In the genomic region with DNA sequence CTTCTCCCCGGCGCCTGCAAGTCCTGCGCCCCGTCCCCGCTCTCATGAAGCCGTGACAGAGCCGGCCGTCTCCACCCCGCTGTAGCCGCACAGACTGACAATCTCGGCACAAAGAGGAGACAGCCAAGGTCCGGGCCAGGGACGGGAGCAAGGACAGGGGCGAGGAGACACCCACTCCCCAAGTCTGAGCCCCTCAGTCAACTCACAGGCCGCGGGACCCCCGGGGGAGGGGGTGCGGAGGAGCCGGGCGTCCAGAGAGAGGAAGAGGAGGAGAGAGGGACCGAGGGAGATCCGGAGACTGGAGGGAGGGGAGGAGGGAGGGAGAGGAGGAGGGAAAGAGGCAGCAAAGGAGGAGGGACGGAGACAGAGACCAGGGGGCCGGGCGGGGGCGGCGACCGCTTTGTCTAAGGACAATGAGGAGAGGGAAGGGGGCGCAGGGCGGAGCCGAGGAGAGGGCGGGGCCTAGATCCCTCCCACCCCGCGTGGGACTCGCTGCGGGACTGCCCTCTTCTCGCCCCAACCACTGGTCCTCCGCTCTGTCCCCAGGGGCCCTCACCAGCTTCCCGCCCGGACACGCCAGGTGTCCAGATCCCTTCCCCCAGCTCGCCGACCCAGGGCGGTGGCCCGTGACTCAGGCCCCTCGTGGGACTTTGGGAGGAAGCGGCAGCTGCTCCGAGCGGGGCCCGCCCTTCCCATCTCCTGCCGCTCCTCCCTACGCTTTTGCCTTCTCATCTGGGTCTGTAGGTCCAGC, we compare ENCODE assay signal across 8 cellular contexts. TPM values are rescaled to one million over a fixed set of nuclear protein-coding genes. Genes with fewer than 3 reads are reported as not detected.
DNase-seq lines count a peak whose midpoint lies in the region; ATAC-seq, FAIRE-seq and TF ChIP-seq lines count a peak whose summit lies in the region.

No MANE protein-coding gene starts in this region.

- TF ChIP-seq RAD21 in GM12878 (IDR thresholded peaks at IDR 0.05; ENCODE audit: insufficient read depth, low read depth, low read length) = no peak

- peak overlapping the region; percentile 70 for H3K4me2 ChIP-seq in GM12878 (ENCODE audit: control insufficient read depth, insufficient read depth)

- peak overlapping the region; percentile 75 for H3K9ac ChIP-seq in GM12878 (ENCODE audit: control insufficient read depth, insufficient read depth, low read length)

- RAD21 ChIA-PET in GM12878 (lab: Charles Lee; ENCODE audit: unreplicated experiment) = interaction anchor here (0.7 to 6.4 kb wide), 5 partner anchors 8 to 226 kb away, joined by 3 to 114 read pairs (median 8); a partner anchor contains a TSS

- POLR2A ChIA-PET in GM12878 (lab: Charles Lee) = interaction anchor here (0.9 to 6.1 kb wide), 8 partner anchors 7 to 78 kb away, joined by 5 to 167 read pairs (median 14); a partner anchor contains a TSS

- no TSS peak for BruUV-seq in GM12878 (replicated peaks; lab: Mats Ljungman, UMichigan)

- H2AFZ ChIP-seq in GM12878 (ENCODE audit: control insufficient read depth, low read depth, low read length) = peak overlapping the region; percentile 38

- peak; percentile 60 to 91 for TF ChIP-seq EP300 in GM12878 (IDR thresholded peaks at IDR 0.05; ENCODE audit: borderline replicate concordance in 1 of 2, control insufficient read depth in 1 of 2, low read depth in 2 of 2, low read length in 2 of 2)
- TF ChIP-seq EP300 in sigmoid colon (IDR thresholded peaks at IDR 0.05) = peak in 2 of 4 donors; percentile 68 to 72

- TF ChIP-seq CTCF in GM12878 (IDR thresholded peaks at IDR 0.05 in 2 of 3, conservative IDR thresholded peaks at IDR 0.05 in 1 of 3; ENCODE audit: control insufficient read depth in 2 of 3, extremely low read depth in 1 of 3, insufficient read depth in 1 of 3, low read depth in 3 of 3, low read length in 3 of 3) (no peak), sigmoid colon (IDR thresholded peaks at IDR 0.05) (no peak)

- WGBS in GM12878 (ENCODE audit: insufficient coverage, insufficient replicate concordance, low lambda C conversion rate, missing lambda C conversion rate) = under 1% methylated on average over 39 of the region's 52 CpGs
- WGBS in iPS DF 6.9 (ENCODE audit: insufficient coverage, insufficient read length) = no CpG with 5 or more reads among the region's 52 CpGs
- WGBS in sigmoid colon, 2 donors = 1% methylated on average over 52 of the region's 52 CpGs

- DNase-seq in GM12892 (ENCODE audit: insufficient read length) (peak; percentile 68), NCI-H1930 (lab: John Stamatoyannopoulos, UW) (peak; percentile 49 to 50), T1000 (lab: John Stamatoyannopoulos, UW) (peak; percentile 97), GM12878 (ENCODE audit: low read depth, low spot score) (peak; percentile 94), iPS DF 6.9 (ENCODE audit: low read depth, low spot score) (no peak), sigmoid colon (peak; percentile 98), middle frontal gyrus (ENCODE audit: extremely low spot score, low spot score) (no peak)

- ATAC-seq in HG02884 (IDR thresholded peaks at IDR 0.05; ENCODE audit: unreplicated experiment) = peak; percentile 35
- ATAC-seq in GM12878 = peak; percentile 64

- H3K27ac ChIP-seq in GM12878 (ENCODE audit: control insufficient read depth, insufficient read depth) (peak overlapping the region; percentile 96), iPS DF 6.9 (ENCODE audit: low read length) (no peak overlapping the region), sigmoid colon (peak overlapping the region; percentile 94 to 99 (median 98))

- H3K27me3 ChIP-seq in GM12878 (replicated peaks in 1 of 2; ENCODE audit: control insufficient read depth in 2 of 2, insufficient read depth in 2 of 2, low read length in 1 of 2) = no peaks in the 10 kb centered on the region
- no peaks in the 10 kb centered on the region for H3K27me3 ChIP-seq in iPS DF 6.9 (ENCODE audit: control insufficient read depth, insufficient read depth, low read length)
- no peaks in the 10 kb centered on the region for H3K27me3 ChIP-seq in sigmoid colon

- intact Hi-C loops in GM12878 (cut with micrococcal nuclease; ENCODE audit: unreplicated experiment) (loop anchor here (1.0 to 2.0 kb wide), 2 partner anchors 30 to 72 kb away; a partner anchor contains a TSS), sigmoid colon (cut with DNase I) (loop anchor here (1.0 to 2.0 kb wide), 3 partner anchors 29 to 70 kb away; a partner anchor contains a TSS)

- peaks cover 86% of the 10 kb centered on the region for H3K79me2 ChIP-seq in GM12878 (ENCODE audit: control insufficient read depth, insufficient read depth, low read length)

- H3K9me3 ChIP-seq in GM12878 (replicated peaks; ENCODE audit: control insufficient read depth, insufficient read depth, low read length) (no peaks in the 10 kb centered on the region), iPS DF 6.9 (ENCODE audit: control insufficient read depth, insufficient read depth, low read length) (no peaks in the 10 kb centered on the region), sigmoid colon (no peaks in the 10 kb centered on the region)

- SMC1A ChIA-PET in GM12878 (lab: Charles Lee; ENCODE audit: uncharacterized antibody, unreplicated experiment) = interaction anchor here (1.2 to 6.9 kb wide), 8 partner anchors 8 to 124 kb away, joined by 3 to 73 read pairs (median 10); a partner anchor contains a TSS

- peak; percentile 94 for FAIRE-seq in GM12892 (lab: Jason Lieb, UNC)
- FAIRE-seq in GM12878 (lab: Jason Lieb, UNC) = peak; percentile 93

- TF ChIP-seq POLR2A in GM12892 (IDR thresholded peaks at IDR 0.05; ENCODE audit: low read depth, low read length) (peak; percentile 61; the same call in 1 of the 2 replicates), GM12878 (IDR thresholded peaks at IDR 0.05; ENCODE audit: low read depth, low read length) (peak; percentile 62), sigmoid colon (IDR thresholded peaks at IDR 0.05) (peak; percentile 26 to 47)

- H3K4me1 ChIP-seq in GM12878 (ENCODE audit: control insufficient read depth, insufficient read depth, low read length) (peaks cover 15% of the 10 kb centered on the region), iPS DF 6.9 (ENCODE audit: control insufficient read depth, insufficient read depth, low read length) (peaks cover 16% of the 10 kb centered on the region), sigmoid colon (peaks cover 0 to 80% (median 73%) of the 10 kb centered on the region in 4 donors)

- H3K4me3 ChIP-seq in GM12878 (peak overlapping the region; percentile 100), iPS DF 6.9 (ENCODE audit: low read length) (peak overlapping the region; percentile 56; the same call in 1 of the 2 replicates), sigmoid colon (peak overlapping the region; percentile 63 to 87 (median 72))

- H4K20me1 ChIP-seq in GM12878 (ENCODE audit: control insufficient read depth, insufficient read depth) = no peaks in the 10 kb centered on the region

- CTCF ChIA-PET in GM12878 (lab: Yijun Ruan, JAX) = interaction anchor here (0.7 to 4.8 kb wide), 7 partner anchors 8 to 234 kb away, joined by 3 to 64 read pairs (median 17); a partner anchor contains a TSS

- H3K36me3 ChIP-seq in GM12878 (ENCODE audit: control insufficient read depth in 2 of 2, insufficient read depth in 2 of 2, low read length in 1 of 2) (no peaks in the 10 kb centered on the region), iPS DF 6.9 (ENCODE audit: control insufficient read depth, insufficient read depth, low read length) (no peaks in the 10 kb centered on the region), sigmoid colon (no peaks in the 10 kb centered on the region)

- in situ Hi-C loops in GM12878 (cut with MboI) = no loop called here

RNA-seq across cellular contexts. Expression of a gene that starts 0.6 kb away (rescaled TPM):
- polyA plus RNA-seq in GM12892 (2012; ENCODE audit: missing spikeins) = 42.5 TPM
- total RNA-seq in GM12878 (2013; cell fraction: nucleolus; rRNA removed) = 22.8 and 29.5 TPM in 2 replicates
- total RNA-seq in GM12878 (2014; rRNA removed) = 47.4 and 51.3 TPM in 2 replicates
- 50.4 and 54.0 TPM in 2 replicates for total RNA-seq in GM12878 (2014; rRNA removed; fragmentation: Illumina TruSeq; extraction: Trizol)
- 99.2 and 100 TPM in 2 replicates for total RNA-seq in GM12878 (2021)
- 49.7 TPM for polyA plus RNA-seq in GM12878 (2011; ENCODE audit: low read depth)
- 78.3 and 114 TPM in 2 replicates for polyA plus RNA-seq in GM12878 (2011; rRNA removed)
- 131 and 175 TPM in 2 replicates for polyA plus RNA-seq in GM12878 (2011; cell fraction: cytosol; rRNA removed)
- 99.1 and 214 TPM in 2 replicates for polyA plus RNA-seq in GM12878 (2011; cell fraction: nucleus; rRNA removed)
- polyA plus RNA-seq in GM12878 (2012) = 67.6 and 89.2 TPM in 2 replicates
- 109 and 119 TPM in 2 replicates for polyA plus RNA-seq in GM12878 (2014; fragmentation: Illumina TruSeq; extraction: Trizol)
- polyA plus RNA-seq in GM12878 (2014; fragmentation: Nextera tagmentation; extraction: Ambion mirVana) = 10 to 100 TPM; 21.0 to 24.0 TPM
- 72.3 and 86.2 TPM in 2 replicates for polyA plus RNA-seq in GM12878 (2014; rRNA removed)
- polyA plus RNA-seq in GM12878 (2016; fragmentation: Nextera tagmentation; extraction: Ambion mirVana) = 10 to 100 TPM; 46.3 to 50.7 TPM
- polyA minus RNA-seq in GM12878 (2011; rRNA and poly(A)+ RNA removed) = 72.3 and 129 TPM in 2 replicates
- 43.0 and 45.0 TPM in 2 replicates for polyA minus RNA-seq in GM12878 (2011; cell fraction: cytosol; rRNA and poly(A)+ RNA removed)
- 18.4 and 63.2 TPM in 2 replicates for polyA minus RNA-seq in GM12878 (2011; cell fraction: nucleus; rRNA and poly(A)+ RNA removed)
- total RNA-seq in sigmoid colon = 10 to 100 TPM; 32.6 to 69.8 (median 39.0) TPM
- 10 to 100 TPM; 15.0 to 51.2 (median 27.6) TPM for polyA plus RNA-seq in sigmoid colon

RNA-seq across cellular contexts. Expression of a gene that starts 3.7 kb away (rescaled TPM):
- 20.7 TPM for polyA plus RNA-seq in GM12892 (2012; ENCODE audit: missing spikeins)
- 8.0 and 11.2 TPM in 2 replicates for total RNA-seq in GM12878 (2013; cell fraction: nucleolus; rRNA removed)
- total RNA-seq in GM12878 (2014; rRNA removed) (14.8 and 17.7 TPM in 2 replicates), GM12878 (2014; rRNA removed; fragmentation: Illumina TruSeq; extraction: Trizol) (14.7 and 15.4 TPM in 2 replicates), GM12878 (2021) (39.0 and 39.3 TPM in 2 replicates), sigmoid colon (1 to 10 TPM; 2.4 to 9.7 (median 5.0) TPM)
- polyA plus RNA-seq in GM12878 (2011; ENCODE audit: low read depth) = 23.2 TPM
- polyA plus RNA-seq in GM12878 (2011; rRNA removed) (7.6 and 18.7 TPM in 2 replicates), GM12878 (2014; fragmentation: Illumina TruSeq; extraction: Trizol) (35.8 and 46.7 TPM in 2 replicates), GM12878 (2014; fragmentation: Nextera tagmentation; extraction: Ambion mirVana) (10 to 100 TPM; 19.1 to 23.7 TPM), GM12878 (2014; rRNA removed) (34.3 and 35.7 TPM in 2 replicates), GM12878 (2016; fragmentation: Nextera tagmentation; extraction: Ambion mirVana) (10 to 100 TPM; 36.6 to 37.5 TPM), sigmoid colon (10 to 100 TPM in 1 of 3 donors, 1 to 10 TPM in 2; 1.8 to 13.8 (median 2.8) TPM)
- 34.1 and 36.4 TPM in 2 replicates for polyA plus RNA-seq in GM12878 (2011; cell fraction: cytosol; rRNA removed)
- 33.6 and 35.9 TPM in 2 replicates for polyA plus RNA-seq in GM12878 (2011; cell fraction: nucleus; rRNA removed)
- polyA plus RNA-seq in GM12878 (2012) = 27.9 and 34.0 TPM in 2 replicates
- polyA minus RNA-seq in GM12878 (2011; rRNA and poly(A)+ RNA removed) = 23.8 and 25.7 TPM in 2 replicates
- 16.0 and 18.4 TPM in 2 replicates for polyA minus RNA-seq in GM12878 (2011; cell fraction: cytosol; rRNA and poly(A)+ RNA removed)
- 16.1 and 27.7 TPM in 2 replicates for polyA minus RNA-seq in GM12878 (2011; cell fraction: nucleus; rRNA and poly(A)+ RNA removed)

RNA-seq across cellular contexts. Expression of a gene that starts 14.3 kb away (rescaled TPM):
- 26.0 TPM for polyA plus RNA-seq in GM12892 (2012; ENCODE audit: missing spikeins)
- 26.0 and 31.3 TPM in 2 replicates for total RNA-seq in GM12878 (2013; cell fraction: nucleolus; rRNA removed)
- 39.5 and 40.0 TPM in 2 replicates for total RNA-seq in GM12878 (2014; rRNA removed)
- total RNA-seq in GM12878 (2014; rRNA removed; fragmentation: Illumina TruSeq; extraction: Trizol) = 35.6 and 38.1 TPM in 2 replicates
- 30.3 and 31.8 TPM in 2 replicates for total RNA-seq in GM12878 (2021)
- polyA plus RNA-seq in GM12878 (2011; ENCODE audit: low read depth) = 11.4 TPM
- 27.5 and 36.3 TPM in 2 replicates for polyA plus RNA-seq in GM12878 (2011; rRNA removed)
- 47.8 and 51.2 TPM in 2 replicates for polyA plus RNA-seq in GM12878 (2011; cell fraction: cytosol; rRNA removed)
- polyA plus RNA-seq in GM12878 (2011; cell fraction: nucleus; rRNA removed) = 97.9 and 117 TPM in 2 replicates
- 19.2 and 23.7 TPM in 2 replicates for polyA plus RNA-seq in GM12878 (2012)
- polyA plus RNA-seq in GM12878 (2014; fragmentation: Illumina TruSeq; extraction: Trizol) = 26.8 and 41.0 TPM in 2 replicates
- polyA plus RNA-seq in GM12878 (2014; fragmentation: Nextera tagmentation; extraction: Ambion mirVana) = 10 to 100 TPM; 10.1 to 17.7 TPM
- 38.4 and 41.4 TPM in 2 replicates for polyA plus RNA-seq in GM12878 (2014; rRNA removed)
- 10 to 100 TPM; 40.3 to 41.4 TPM for polyA plus RNA-seq in GM12878 (2016; fragmentation: Nextera tagmentation; extraction: Ambion mirVana)
- polyA minus RNA-seq in GM12878 (2011; rRNA and poly(A)+ RNA removed) = 41.6 and 44.4 TPM in 2 replicates
- polyA minus RNA-seq in GM12878 (2011; cell fraction: cytosol; rRNA and poly(A)+ RNA removed) = 11.2 and 16.0 TPM in 2 replicates
- polyA minus RNA-seq in GM12878 (2011; cell fraction: nucleus; rRNA and poly(A)+ RNA removed) = 13.4 and 21.2 TPM in 2 replicates
- 10 to 100 TPM; 18.0 to 22.8 (median 21.3) TPM for total RNA-seq in sigmoid colon
- 10 to 100 TPM; 21.6 to 34.2 (median 25.2) TPM for polyA plus RNA-seq in sigmoid colon

RNA-seq across cellular contexts. Expression of a gene that starts 30.0 kb away (rescaled TPM):
- 56.4 TPM for polyA plus RNA-seq in GM12892 (2012; ENCODE audit: missing spikeins)
- total RNA-seq in GM12878 (2013; cell fraction: nucleolus; rRNA removed) = 15.3 and 21.3 TPM in 2 replicates
- total RNA-seq in GM12878 (2014; rRNA removed) (11.9 and 12.9 TPM in 2 replicates), GM12878 (2014; rRNA removed; fragmentation: Illumina TruSeq; extraction: Trizol) (12.4 and 12.5 TPM in 2 replicates), GM12878 (2021) (62.5 and 66.9 TPM in 2 replicates), sigmoid colon (10 to 100 TPM in 1 of 4 donors, 1 to 10 TPM in 3; 5.4 to 16.1 (median 6.7) TPM)
- 30.8 TPM for polyA plus RNA-seq in GM12878 (2011; ENCODE audit: low read depth)
- polyA plus RNA-seq in GM12878 (2011; rRNA removed) (6.8 and 14.8 TPM in 2 replicates), GM12878 (2014; fragmentation: Illumina TruSeq; extraction: Trizol) (52.7 and 53.6 TPM in 2 replicates), GM12878 (2014; fragmentation: Nextera tagmentation; extraction: Ambion mirVana) (1 to 10 TPM; 5.1 to 6.5 TPM), GM12878 (2014; rRNA removed) (30.1 and 33.3 TPM in 2 replicates), GM12878 (2016; fragmentation: Nextera tagmentation; extraction: Ambion mirVana) (10 to 100 TPM; 31.1 to 36.2 TPM), sigmoid colon (10 to 100 TPM in 1 of 3 donors, 1 to 10 TPM in 2; 1.8 to 17.4 (median 3.7) TPM)
- 18.4 and 23.7 TPM in 2 replicates for polyA plus RNA-seq in GM12878 (2011; cell fraction: cytosol; rRNA removed)
- polyA plus RNA-seq in GM12878 (2011; cell fraction: nucleus; rRNA removed) = 68.0 and 73.9 TPM in 2 replicates
- polyA plus RNA-seq in GM12878 (2012) = 36.6 and 43.4 TPM in 2 replicates
- polyA minus RNA-seq in GM12878 (2011; rRNA and poly(A)+ RNA removed) = 17.6 and 22.5 TPM in 2 replicates
- 8.5 and 20.0 TPM in 2 replicates for polyA minus RNA-seq in GM12878 (2011; cell fraction: cytosol; rRNA and poly(A)+ RNA removed)
- 7.4 and 14.4 TPM in 2 replicates for polyA minus RNA-seq in GM12878 (2011; cell fraction: nucleus; rRNA and poly(A)+ RNA removed)

RNA-seq across cellular contexts. Expression of a gene that starts 33.1 kb away (rescaled TPM):
- 826 TPM for polyA plus RNA-seq in GM12892 (2012; ENCODE audit: missing spikeins)
- 180 and 186 TPM in 2 replicates for total RNA-seq in GM12878 (2013; cell fraction: nucleolus; rRNA removed)
- total RNA-seq in GM12878 (2014; rRNA removed) (1,600 and 1,662 TPM in 2 replicates), GM12878 (2014; rRNA removed; fragmentation: Illumina TruSeq; extraction: Trizol) (1,225 and 1,242 TPM in 2 replicates), GM12878 (2021) (1,685 and 1,700 TPM in 2 replicates), sigmoid colon (100 to 1,000 TPM; 245 to 287 (median 267) TPM)
- 770 TPM for polyA plus RNA-seq in GM12878 (2011; ENCODE audit: low read depth)
- polyA plus RNA-seq in GM12878 (2011; rRNA removed) (1,703 and 2,596 TPM in 2 replicates), GM12878 (2014; fragmentation: Illumina TruSeq; extraction: Trizol) (2,402 and 3,052 TPM in 2 replicates), GM12878 (2014; fragmentation: Nextera tagmentation; extraction: Ambion mirVana) (1,000 to 10,000 TPM; 1,039 to 1,376 TPM), GM12878 (2014; rRNA removed) (2,367 and 2,490 TPM in 2 replicates), GM12878 (2016; fragmentation: Nextera tagmentation; extraction: Ambion mirVana) (1,000 to 10,000 TPM; 1,510 to 1,651 TPM), sigmoid colon (100 to 1,000 TPM in 2 of 3 donors, 10 to 100 TPM in 1; 96.1 to 306 (median 111) TPM)
- 2,686 and 3,225 TPM in 2 replicates for polyA plus RNA-seq in GM12878 (2011; cell fraction: cytosol; rRNA removed)
- polyA plus RNA-seq in GM12878 (2011; cell fraction: nucleus; rRNA removed) = 1,113 and 1,357 TPM in 2 replicates
- 828 and 941 TPM in 2 replicates for polyA plus RNA-seq in GM12878 (2012)
- polyA minus RNA-seq in GM12878 (2011; rRNA and poly(A)+ RNA removed) = 2,195 and 2,964 TPM in 2 replicates
- 626 and 717 TPM in 2 replicates for polyA minus RNA-seq in GM12878 (2011; cell fraction: cytosol; rRNA and poly(A)+ RNA removed)
- polyA minus RNA-seq in GM12878 (2011; cell fraction: nucleus; rRNA and poly(A)+ RNA removed) = 193 and 357 TPM in 2 replicates

Comparison
In these comparisons a context has a peak if more than half of its experiments do, and no peak if none do; other contexts are left out.
1. DNase-seq: peak in GM12892 (single experiment), NCI-H1930 (2 of 2), T1000 (single experiment), GM12878 (single experiment) and sigmoid colon (single experiment); none in iPS DF 6.9 (single experiment) and middle frontal gyrus (single experiment).
2. Peak in every context shown above with its lines, with median percentiles within 50 percentile points of each other: POLR2A ChIP-seq and H3K4me3 ChIP-seq.